ENCODE assay signal across 11 cellular contexts in the genomic region with DNA sequence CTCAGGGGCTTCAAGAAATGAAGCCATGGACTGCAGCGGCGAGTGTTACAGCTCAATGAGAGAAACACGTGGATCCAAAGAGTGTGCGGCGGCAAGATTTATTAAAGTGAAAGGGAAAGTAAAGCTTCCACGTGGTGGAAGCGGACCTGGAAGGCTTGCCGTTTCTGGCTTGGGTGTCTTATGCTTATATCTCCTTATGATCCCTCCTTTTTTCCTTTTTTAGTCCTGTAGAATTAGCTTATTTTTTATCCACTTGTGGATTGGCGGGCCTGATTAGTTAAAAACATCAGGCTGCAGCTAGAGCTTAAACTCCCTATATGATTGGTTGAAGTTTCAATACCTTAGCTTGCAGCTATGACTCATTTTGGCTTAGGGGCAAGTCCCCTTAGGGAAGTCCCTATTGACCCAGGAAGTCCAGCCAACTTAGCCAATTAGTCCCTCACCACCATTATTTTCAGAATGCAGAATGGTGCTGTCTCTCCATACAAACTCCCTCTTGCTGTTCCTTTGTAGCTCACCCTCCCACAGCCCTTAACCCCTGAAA. TPM values are rescaled to one million over a fixed set of nuclear protein-coding genes. Genes with fewer than 3 reads are reported as not detected.
DNase-seq lines count a peak whose midpoint lies in the region; ATAC-seq and TF ChIP-seq lines count a peak whose summit lies in the region.
"Had no signal": no experiment of that assay in that cellular context is flagged by ENCODE, and none has a peak within 500 bp of the region (broad histone marks: within the 10 kb centered on the region; RNA-seq: fewer than 3 reads in every experiment).

No MANE protein-coding gene starts in this region.

- H3K27ac ChIP-seq in mesendoderm (ENCODE audit: low read depth, low read length): no peak overlapping the region
- no peak overlapping the region for H3K27ac ChIP-seq in WERI-Rb-1
- H3K27ac ChIP-seq: hepatocyte, right atrium auricular region had no signal

- no peaks in the 10 kb centered on the region for H3K27me3 Mint-ChIP-seq in T-helper 2 cell treated with Interferon-gamma antibody and Interleukin-4, amounts not matched to agents 5 μg/mL and 100 μg/mL, for 36 hours (ENCODE audit: low read depth)
- H3K27me3 Mint-ChIP-seq: stimulated activated naive CD8-positive, alpha-beta T cell treated with anti-CD3 and anti-CD28 coated beads, Interleukin-15, amount 100 ng/mL, for 72 hours had no signal

- no peaks in the 10 kb centered on the region for H3K79me1 ChIP-seq in mesendoderm (ENCODE audit: low read length)

- H2AK5ac ChIP-seq in mesendoderm (ENCODE audit: low read length): no peak overlapping the region

- H3K4ac ChIP-seq in mesendoderm (ENCODE audit: low read depth, low read length): no peak overlapping the region

- no peak for TF ChIP-seq CTCF in WERI-Rb-1 (IDR thresholded peaks at IDR 0.05; ENCODE audit: low read depth, low read length)

- H3K4me1 ChIP-seq in mesendoderm (ENCODE audit: control insufficient read depth, low read depth, low read length): no peaks in the 10 kb centered on the region
- H3K4me1 ChIP-seq: right atrium auricular region had no signal

- WGBS in mesendoderm (ENCODE audit: extremely low coverage, insufficient coverage, low lambda C conversion rate): no CpG with 5 or more reads among the region's 9 CpGs

- H2BK120ac ChIP-seq in mesendoderm (ENCODE audit: low read depth, low read length): peak overlapping the region; percentile 45

- H3K4me3 ChIP-seq in mesendoderm (ENCODE audit: low read length) (no peak overlapping the region), WERI-Rb-1 (ENCODE audit: low read depth, low read length) (no peak overlapping the region)
- H3K4me3 ChIP-seq: hepatocyte had no signal

- peak overlapping the region; percentile 50 for H3K4me3 Mint-ChIP-seq in T-helper 2 cell treated with Interferon-gamma antibody and Interleukin-4, amounts not matched to agents 5 μg/mL and 100 μg/mL, for 36 hours

- H3K27ac Mint-ChIP-seq in T-helper 2 cell treated with Interferon-gamma antibody and Interleukin-4, amounts not matched to agents 5 μg/mL and 100 μg/mL, for 36 hours: peak overlapping the region; percentile 56

- H2BK15ac ChIP-seq in mesendoderm (replicated peaks; ENCODE audit: low read depth): no peak overlapping the region

- no peak overlapping the region for H3K4me2 ChIP-seq in mesendoderm (ENCODE audit: low read length)
- H3K4me2 ChIP-seq: hepatocyte had no signal

- H3K18ac ChIP-seq in mesendoderm (ENCODE audit: low read length): no peak overlapping the region

- H3K27me3 ChIP-seq in mesendoderm (ENCODE audit: insufficient read depth, low read length, poor library complexity): no peaks in the 10 kb centered on the region
- no peaks in the 10 kb centered on the region for H3K27me3 ChIP-seq in WERI-Rb-1 (ENCODE audit: insufficient read depth, low read depth, severe bottlenecking)
- H3K27me3 ChIP-seq: hepatocyte, right atrium auricular region had no signal

- in situ Hi-C loops in Caki2 (cut with HindIII; ENCODE audit: low pct_unique_long_range_greater_than_20kb, low sequenced_read_pairs): no loop called here

- H3K36me3 Mint-ChIP-seq in T-helper 2 cell treated with Interferon-gamma antibody and Interleukin-4, amounts not matched to agents 5 μg/mL and 100 μg/mL, for 36 hours (ENCODE audit: low read depth): no peaks in the 10 kb centered on the region

- H3K23ac ChIP-seq in mesendoderm (ENCODE audit: low read length): no peak overlapping the region

- no peak overlapping the region for H4K5ac ChIP-seq in mesendoderm (ENCODE audit: low read length)

- ATAC-seq in GM19467 (IDR thresholded peaks at IDR 0.05; ENCODE audit: unreplicated experiment): peak; percentile 50
- no peak for ATAC-seq in HG02981 (IDR thresholded peaks at IDR 0.05; ENCODE audit: unreplicated experiment)
- ATAC-seq: stimulated activated naive CD8-positive, alpha-beta T cell treated with anti-CD3 and anti-CD28 coated beads, Interleukin-15, amount 100 ng/mL, for 72 hours had no signal

- no peaks in the 10 kb centered on the region for H3K36me3 ChIP-seq in mesendoderm (ENCODE audit: control insufficient read depth, insufficient read depth, low read length)
- H3K36me3 ChIP-seq in WERI-Rb-1: no peaks in the 10 kb centered on the region
- H3K36me3 ChIP-seq: right atrium auricular region had no signal

- no peak overlapping the region for H3K56ac ChIP-seq in mesendoderm (ENCODE audit: low read length)

- no peaks in the 10 kb centered on the region for H3K79me2 ChIP-seq in mesendoderm (ENCODE audit: control insufficient read depth, insufficient read depth, low read length)
- H3K79me2 ChIP-seq: hepatocyte had no signal

- H2BK5ac ChIP-seq in mesendoderm (ENCODE audit: low read length): no peak overlapping the region

- no peak overlapping the region for H4K8ac ChIP-seq in mesendoderm (ENCODE audit: low read depth, low read length)

- H3K9me3 ChIP-seq in WERI-Rb-1 (ENCODE audit: severe bottlenecking): no peaks in the 10 kb centered on the region
- H3K9me3 ChIP-seq: right atrium auricular region had no signal

- no peak overlapping the region for H3K9ac ChIP-seq in mesendoderm (ENCODE audit: low read length)

- DNase-seq in Caki2 (ENCODE audit: low read depth) (peak; percentile 71), mesendoderm (peak; percentile 39), WERI-Rb-1 (no peak), NCI-H446 treated with DMSO at 0.1 percent for 48 hours (lab: John Stamatoyannopoulos, UW) (no peak), anterior cingulate cortex (lab: John Stamatoyannopoulos, UW) (no peak)
- no peak for DNase-seq in T-helper 2 cell treated with Interferon-gamma antibody and Interleukin-4, amounts not matched to agents 5 μg/mL and 100 μg/mL, for 36 hours (ENCODE audit: low spot score)

- no peaks in the 10 kb centered on the region for H3K9me3 Mint-ChIP-seq in T-helper 2 cell treated with Interferon-gamma antibody and Interleukin-4, amounts not matched to agents 5 μg/mL and 100 μg/mL, for 36 hours
- H3K9me3 Mint-ChIP-seq: stimulated activated naive CD8-positive, alpha-beta T cell treated with anti-CD3 and anti-CD28 coated beads, Interleukin-15, amount 100 ng/mL, for 72 hours had no signal

- peaks cover 2% of the 10 kb centered on the region for H3K4me1 Mint-ChIP-seq in T-helper 2 cell treated with Interferon-gamma antibody and Interleukin-4, amounts not matched to agents 5 μg/mL and 100 μg/mL, for 36 hours (ENCODE audit: low read depth)

RNA-seq across cellular contexts. Expression of a gene that starts 11.6 kb away (rescaled TPM):
- total RNA-seq in Caki2 (2014; rRNA removed; shearing (Covaris generic); ENCODE audit: low replicate concordance): 4.9 and 7.5 TPM in 2 replicates
- polyA plus RNA-seq in mesendoderm (2013, experiment 1 of 2): 7.8 TPM
- 8.8 TPM for polyA plus RNA-seq in mesendoderm (2013, experiment 2 of 2)

Comparison
In these comparisons a context has a peak if more than half of its experiments do, and no peak if none do; other contexts are left out.
1. DNase-seq: peak in Caki2 (single experiment) and mesendoderm (single experiment); none in T-helper 2 cell treated with Interferon-gamma antibody and Interleukin-4, amounts not matched to agents 5 μg/mL and 100 μg/mL, for 36 hours (single experiment), WERI-Rb-1 (single experiment), NCI-H446 treated with DMSO at 0.1 percent for 48 hours (single experiment) and anterior cingulate cortex (0 of 58).